Comparison of ENCODE assay signal across 1 cellular context in genomic region chr1:37741662-37742061, GRCh38.
TF ChIP-seq lines count a peak whose summit lies in the region.

No MANE protein-coding gene starts in this region.

TF ChIP-seq in HCT116, 20 proteins besides CTCF, POLR2A, EP300 and RAD21 (continued from another document):
- TF ChIP-seq ZBTB33 (IDR thresholded peaks at IDR 0.05; ENCODE audit: extremely low read depth, insufficient replicate concordance, low read length) = no peak
- no peak for TF ChIP-seq EZH2phosphoT487 (IDR thresholded peaks at IDR 0.05; ENCODE audit: borderline replicate concordance)
